12 cellular contexts compared by ENCODE assay signal in genomic region chr11:32899423-32899822, GRCh38. TPM values are rescaled to one million over a fixed set of nuclear protein-coding genes. Genes with fewer than 3 reads are reported as not detected.
DNase-seq lines count a peak whose midpoint lies in the region; ATAC-seq and TF ChIP-seq lines count a peak whose summit lies in the region.
"Had no signal": no experiment of that assay in that cellular context is flagged by ENCODE, and none has a peak within 500 bp of the region (broad histone marks: within the 10 kb centered on the region; RNA-seq: fewer than 3 reads in every experiment).

No MANE protein-coding gene starts in this region.

- H4K20me1 ChIP-seq in PC-9 (ENCODE audit: insufficient read depth) = peaks cover 28% of the 10 kb centered on the region

- H3F3A ChIP-seq in PC-9 (ENCODE audit: insufficient read depth, low read depth) = peaks cover 8% of the 10 kb centered on the region; the same call in 1 of the 2 replicates

- H3K9me2 ChIP-seq in PC-9 (ENCODE audit: insufficient read depth) = no peaks in the 10 kb centered on the region

- intact Hi-C loops in tibial artery (cut with DNase I; ENCODE audit: low total_unique reads) (no loop called here), PC-9 (cut with micrococcal nuclease; ENCODE audit: unreplicated experiment) (loop anchor here (10.0 kb wide), 2 partner anchors 165 to 315 kb away; partner anchors contain the start of gene EIF3M)

- CTCF ChIA-PET in PC-9 (lab: Charles Lee) = no interaction called here

- H3K36me3 ChIP-seq in tibial artery (no peaks in the 10 kb centered on the region), PC-9 (ENCODE audit: low read depth) (peaks cover 7% of the 10 kb centered on the region)

- H3K27ac ChIP-seq in tibial artery (no peak overlapping the region), PC-9 (no peak overlapping the region)

- BruUV-seq in PC-9 (replicated peaks; lab: Mats Ljungman, UMichigan) = no TSS peak

- POLR2A ChIA-PET in PC-9 (lab: Charles Lee; ENCODE audit: unreplicated experiment) = no interaction called here

- no peak for TF ChIP-seq CTCF in GM13976 (IDR thresholded peaks at IDR 0.05; ENCODE audit: borderline replicate concordance, control extremely low read depth, extremely low read depth, insufficient read depth, missing control alignments)
- TF ChIP-seq CTCF in tibial artery (IDR thresholded peaks at IDR 0.05) = no peak
- no peak for TF ChIP-seq CTCF in PC-9 (conservative IDR thresholded peaks at IDR 0.05)

- DNase-seq in GM13976 (ENCODE audit: low spot score) (peak; percentile 40), G401 (ENCODE audit: low spot score) (no peak), tibial artery (no peak), HUDEP-2 (lab: John Stamatoyannopoulos, UW; ENCODE audit: unreplicated experiment in 76 of 76) (no peak), PC-9 (no peak)
- DNase-seq: DMS79, NCI-H1694 treated with DMSO at 0.1 percent for 48 hours, NCI-H69 had no signal

- H3K4me2 ChIP-seq in PC-9 = no peak overlapping the region

- in situ Hi-C loops in GM13976 (cut with MboI; ENCODE audit: low sequenced_read_pairs, unreplicated experiment) = no loop called here
- in situ Hi-C loops in G401 (cut with HindIII; ENCODE audit: low sequenced_read_pairs) = no loop called here

- peaks cover 100% of the 10 kb centered on the region for H3K79me2 ChIP-seq in PC-9 (ENCODE audit: low read depth)

- no peak overlapping the region for H2AFZ ChIP-seq in PC-9

- no peaks in the 10 kb centered on the region for H3K9me3 ChIP-seq in tibial artery
- no peaks in the 10 kb centered on the region for H3K9me3 ChIP-seq in PC-9 (ENCODE audit: insufficient read depth, low read depth)

- ATAC-seq in GM19023 (IDR thresholded peaks at IDR 0.05; ENCODE audit: unreplicated experiment) = peak; percentile 68
- ATAC-seq in GM21786 (IDR thresholded peaks at IDR 0.05; ENCODE audit: unreplicated experiment) = peak; percentile 90
- ATAC-seq in HG03442 (IDR thresholded peaks at IDR 0.05; ENCODE audit: unreplicated experiment) = peak; percentile 66
- ATAC-seq: K562 had no signal

- H3K4me1 ChIP-seq in tibial artery (peaks cover 0 to 11% (median 7%) of the 10 kb centered on the region in 4 donors), PC-9 (replicated peaks; ENCODE audit: insufficient read depth) (peaks cover 15% of the 10 kb centered on the region)

- H3K4me3 ChIP-seq in tibial artery (no peak overlapping the region), PC-9 (no peak overlapping the region)
- H3K4me3 ChIP-seq: K562 had no signal

- no peaks in the 10 kb centered on the region for H3K27me3 ChIP-seq in tibial artery
- no peaks in the 10 kb centered on the region for H3K27me3 ChIP-seq in PC-9 (ENCODE audit: insufficient read depth, low read depth)

RNA-seq across cellular contexts. Expression of gene QSER1, which starts 6.8 kb away (rescaled TPM):
- 10.6 and 16.6 TPM in 2 replicates for total RNA-seq in G401 (2014; rRNA removed; shearing (Covaris generic))
- 39.6 and 60.2 TPM in 2 replicates for total RNA-seq in PC-9 (2021)
